7 cellular contexts compared by ENCODE assay signal in genomic region chr3:48187579-48188265, GRCh38. TPM values are rescaled to one million over a fixed set of nuclear protein-coding genes. Genes with fewer than 3 reads are reported as not detected.
DNase-seq lines count a peak whose midpoint lies in the region; ATAC-seq and TF ChIP-seq lines count a peak whose summit lies in the region.

No MANE protein-coding gene starts in this region.

- peaks cover 17% of the 10 kb centered on the region for H3K4me1 Mint-ChIP-seq in activated naive CD4-positive, alpha-beta T cell treated with anti-CD3 and anti-CD28 coated beads for 36 hours (ENCODE audit: low read depth)

- in situ Hi-C loops in KBM-7 (cut with MboI; ENCODE audit: low pct_unique_long_range_greater_than_20kb, low sequenced_read_pairs), result no loop called here

- ATAC-seq in GM21723 (IDR thresholded peaks at IDR 0.05; ENCODE audit: unreplicated experiment), result peak; percentile 31
- ATAC-seq in sciatic nerve, result peak; percentile 44

- H3K27me3 Mint-ChIP-seq in activated naive CD4-positive, alpha-beta T cell treated with anti-CD3 and anti-CD28 coated beads for 36 hours (ENCODE audit: low read depth), result peaks cover 11% of the 10 kb centered on the region

- peaks cover 49% of the 10 kb centered on the region for H3K36me3 Mint-ChIP-seq in activated naive CD4-positive, alpha-beta T cell treated with anti-CD3 and anti-CD28 coated beads for 36 hours (ENCODE audit: low read depth)

- H3K4me3 Mint-ChIP-seq in activated naive CD4-positive, alpha-beta T cell treated with anti-CD3 and anti-CD28 coated beads for 36 hours, result peak overlapping the region; percentile 88

- DNase-seq in KBM-7, result peak; percentile 34
- peak; percentile 48 for DNase-seq in activated naive CD4-positive, alpha-beta T cell treated with anti-CD3 and anti-CD28 coated beads for 36 hours
- peak; percentile 32 for DNase-seq in hepatic stellate cell (ENCODE audit: low spot score)
- peak; percentile 65 for DNase-seq in sciatic nerve (ENCODE audit: low spot score)
- DNase-seq in NCI-H774 (lab: John Stamatoyannopoulos, UW), result no peak

- H3K9me3 Mint-ChIP-seq in activated naive CD4-positive, alpha-beta T cell treated with anti-CD3 and anti-CD28 coated beads for 36 hours, result no peaks in the 10 kb centered on the region

- H3K27ac Mint-ChIP-seq in activated naive CD4-positive, alpha-beta T cell treated with anti-CD3 and anti-CD28 coated beads for 36 hours, result no peak overlapping the region

- intact Hi-C loops in activated naive CD4-positive, alpha-beta T cell treated with anti-CD3 and anti-CD28 coated beads for 36 hours (cut with micrococcal nuclease), result loop anchor here (1.0 to 10.0 kb wide), 7 partner anchors 54 to 1213 kb away; partner anchors contain the start of genes CCDC12, CCDC51, NBEAL2 and NME6
- intact Hi-C loops in sciatic nerve (cut with DNase I), result no loop called here

- CTCF ChIA-PET in activated naive CD4-positive, alpha-beta T cell treated with anti-CD3 and anti-CD28 coated beads for 36 hours (lab: Charles Lee), result interaction anchor here (1.5 to 1.7 kb wide), 2 partner anchors 53 to 248 kb away, joined by 5 to 6 read pairs; partner anchors contain the start of gene ZNF589

- TF ChIP-seq CTCF in GM12874 (IDR thresholded peaks at IDR 0.05; ENCODE audit: insufficient read depth, low read depth, low read length), result 0 out of 2 replicates have a peak, but pooled peaks have one; percentile 2

RNA-seq across cellular contexts. Expression of gene CDC25A, which starts 0.5 kb away (rescaled TPM):
- total RNA-seq in activated naive CD4-positive, alpha-beta T cell treated with anti-CD3 and anti-CD28 coated beads for 36 hours, result 10 to 100 TPM; 40.8 to 41.8 TPM
- 0.58 TPM for total RNA-seq in sciatic nerve

RNA-seq across cellular contexts. Expression of gene CAMP, which starts 35.6 kb away (rescaled TPM):
- not detected for total RNA-seq in activated naive CD4-positive, alpha-beta T cell treated with anti-CD3 and anti-CD28 coated beads for 36 hours
- total RNA-seq in sciatic nerve, result 2.0 TPM

RNA-seq across cellular contexts. Expression of gene ZNF589, which starts 53.2 kb away (rescaled TPM):
- total RNA-seq in activated naive CD4-positive, alpha-beta T cell treated with anti-CD3 and anti-CD28 coated beads for 36 hours, result 10 to 100 TPM; 15.8 to 16.3 TPM
- total RNA-seq in sciatic nerve, result 14.2 TPM

Comparison
In these comparisons a context has a peak if more than half of its experiments do, and no peak if none do; other contexts are left out.
1. RNA of gene CDC25A, which starts 0.5 kb away (total RNA-seq): 40.8 to 41.8 TPM in activated naive CD4-positive, alpha-beta T cell treated with anti-CD3 and anti-CD28 coated beads for 36 hours; 0.58 TPM in sciatic nerve (single experiment); every median in the first group is over 10 times any median in the second.